In genomic region chr1:243428617-243429342, GRCh38 we compare ENCODE assay signal across 18 cellular contexts.
A peak's percentile ranks its signal among the peaks of the same experiment; 100 is the strongest.
DNase-seq lines count a peak whose midpoint lies in the region; ATAC-seq and TF ChIP-seq lines count a peak whose summit lies in the region.
"Had no signal": no experiment of that assay in that cellular context is flagged by ENCODE, and none has a peak within 500 bp of the region (broad histone marks: within the 10 kb centered on the region; RNA-seq: fewer than 3 reads in every experiment).

No MANE protein-coding gene starts in this region.

- H3K79me2 ChIP-seq in PC-3 (ENCODE audit: low read length) (no peaks in the 10 kb centered on the region), osteoblast (ENCODE audit: insufficient read depth, low read length) (no peaks in the 10 kb centered on the region)

- no peak for TF ChIP-seq CTCF in PC-3 (conservative IDR thresholded peaks at IDR 0.05; ENCODE audit: low read depth, low read length)
- no peak for TF ChIP-seq CTCF in osteoblast (IDR thresholded peaks at IDR 0.05; ENCODE audit: extremely low read depth, low read depth, low read length)

- no peak overlapping the region for H3K27ac Mint-ChIP-seq in activated CD4-positive, alpha-beta T cell treated with anti-CD3 and anti-CD28 coated beads, Interleukin-2, amount 10 ng/mL, durations not matched to agents 24 days and 14 days
- H3K27ac Mint-ChIP-seq: CD4-positive, alpha-beta T cell; GM23338 had no signal

- DNase-seq in activated CD4-positive, alpha-beta T cell treated with anti-CD3 and anti-CD28 coated beads, Interleukin-2, amount 10 ng/mL, durations not matched to agents 24 days and 14 days: peak; percentile 27
- DNase-seq in activated CD4-positive, alpha-beta T cell treated with anti-CD3 and anti-CD28 coated beads, Interleukin-2, amount 50 U/mL, for 48 hours: no peak
- DNase-seq in PC-3: peak; percentile 21
- DNase-seq in osteoblast (ENCODE audit: insufficient read length, low spot score, missing footprints): peak; percentile 46
- DNase-seq in NCI-H345 (lab: John Stamatoyannopoulos, UW): no peak
- DNase-seq: AML-193; CD4-positive, alpha-beta T cell; DMS79 treated with DMSO at 0.1 percent for 48 hours; EL; HCEC 1CT had no signal

- no peaks in the 10 kb centered on the region for H3K9me3 ChIP-seq in PC-3 (ENCODE audit: low read length)
- no peaks in the 10 kb centered on the region for H3K9me3 ChIP-seq in osteoblast (ENCODE audit: low read depth, low read length)
- H3K9me3 ChIP-seq: A549 had no signal

- no peak overlapping the region for H3K27ac ChIP-seq in PC-3 (ENCODE audit: low read length)
- no peak overlapping the region for H3K27ac ChIP-seq in osteoblast (ENCODE audit: low read depth, low read length)
- H3K27ac ChIP-seq: 22Rv1, A549, C4-2B, HL-60 had no signal

- CTCF ChIA-PET in PC-3 (lab: Charles Lee): no interaction called here

- no peaks in the 10 kb centered on the region for H3F3A ChIP-seq in PC-3 (ENCODE audit: low read length, unreplicated experiment)

- no peaks in the 10 kb centered on the region for H3K36me3 ChIP-seq in PC-3 (ENCODE audit: low read depth, low read length)
- H3K36me3 ChIP-seq in osteoblast (ENCODE audit: insufficient read depth, low read length): peaks cover 20% of the 10 kb centered on the region

- H3K9me3 Mint-ChIP-seq in activated CD4-positive, alpha-beta T cell treated with anti-CD3 and anti-CD28 coated beads, Interleukin-2, amount 10 ng/mL, durations not matched to agents 24 days and 14 days: no peaks in the 10 kb centered on the region
- H3K9me3 Mint-ChIP-seq: CD4-positive, alpha-beta T cell; GM23338 had no signal

- no peaks in the 10 kb centered on the region for H3K36me3 Mint-ChIP-seq in activated CD4-positive, alpha-beta T cell treated with anti-CD3 and anti-CD28 coated beads, Interleukin-2, amount 10 ng/mL, durations not matched to agents 24 days and 14 days (ENCODE audit: low read depth)

- H3K4me3 Mint-ChIP-seq in activated CD4-positive, alpha-beta T cell treated with anti-CD3 and anti-CD28 coated beads, Interleukin-2, amount 10 ng/mL, durations not matched to agents 24 days and 14 days: no peak overlapping the region
- H3K4me3 Mint-ChIP-seq: CD4-positive, alpha-beta T cell; GM23338 had no signal

- H3K27me3 ChIP-seq in PC-3 (ENCODE audit: low read length) (no peaks in the 10 kb centered on the region), osteoblast (ENCODE audit: insufficient read depth, low read length) (no peaks in the 10 kb centered on the region)

- no peaks in the 10 kb centered on the region for H3K4me1 ChIP-seq in PC-3 (ENCODE audit: insufficient read depth, low read length)
- H3K4me1 ChIP-seq in osteoblast (ENCODE audit: insufficient read depth, low read length): no peaks in the 10 kb centered on the region
- H3K4me1 ChIP-seq: A549 had no signal

- H3K4me3 ChIP-seq in PC-3 (ENCODE audit: low read length): no peak overlapping the region
- H3K4me3 ChIP-seq in osteoblast (ENCODE audit: insufficient read depth, low read length): no peak overlapping the region
- H3K4me3 ChIP-seq: A549, GM12878, GM23338 had no signal

- POLR2A ChIA-PET in PC-3 (lab: Charles Lee; ENCODE audit: unreplicated experiment): no interaction called here

- H3K27me3 Mint-ChIP-seq in activated CD4-positive, alpha-beta T cell treated with anti-CD3 and anti-CD28 coated beads, Interleukin-2, amount 10 ng/mL, durations not matched to agents 24 days and 14 days: no peaks in the 10 kb centered on the region
- H3K27me3 Mint-ChIP-seq: CD4-positive, alpha-beta T cell had no signal

- H2AFZ ChIP-seq in PC-3 (ENCODE audit: low read length): no peak overlapping the region
- H2AFZ ChIP-seq in osteoblast (ENCODE audit: low read length): no peak overlapping the region
- H2AFZ ChIP-seq: GM23338 had no signal

- ATAC-seq in PC-3 (peak; percentile 77), GM19351 (IDR thresholded peaks at IDR 0.05; ENCODE audit: unreplicated experiment) (no peak), GM21528 (IDR thresholded peaks at IDR 0.05; ENCODE audit: low FRiP score, unreplicated experiment) (no peak)
- ATAC-seq: A549, GM12878, GM23338 had no signal

- H3K4me1 Mint-ChIP-seq in activated CD4-positive, alpha-beta T cell treated with anti-CD3 and anti-CD28 coated beads, Interleukin-2, amount 10 ng/mL, durations not matched to agents 24 days and 14 days: peaks cover 2% of the 10 kb centered on the region

- intact Hi-C loops in activated CD4-positive, alpha-beta T cell treated with anti-CD3 and anti-CD28 coated beads, Interleukin-2, amount 10 ng/mL, durations not matched to agents 24 days and 14 days (cut with micrococcal nuclease): loop anchor here (10.0 kb wide), 1 partner anchor 316 kb away; no protein-coding TSS in a partner anchor
- intact Hi-C loops in PC-3 (cut with micrococcal nuclease): no loop called here

- H3K4me2 ChIP-seq in PC-3 (ENCODE audit: low read length): no peak overlapping the region
- no peak overlapping the region for H3K4me2 ChIP-seq in osteoblast (ENCODE audit: insufficient read depth, low read length)
- H3K4me2 ChIP-seq: A549, GM23338 had no signal

- no peaks in the 10 kb centered on the region for H4K20me1 ChIP-seq in PC-3 (ENCODE audit: low read length)
- H4K20me1 ChIP-seq in osteoblast (ENCODE audit: insufficient read depth, low read length): no peaks in the 10 kb centered on the region

- no peak overlapping the region for H3K9ac ChIP-seq in PC-3 (ENCODE audit: low read length)

- no TSS peak for BruUV-seq in PC-3 (replicated peaks; lab: Mats Ljungman, UMichigan)

- H3K9me2 ChIP-seq in PC-3 (replicated peaks; ENCODE audit: low read length): no peaks in the 10 kb centered on the region

Comparison
In these comparisons a context has a peak if more than half of its experiments do, and no peak if none do; other contexts are left out.
1. DNase-seq: peak in activated CD4-positive, alpha-beta T cell treated with anti-CD3 and anti-CD28 coated beads, Interleukin-2, amount 10 ng/mL, durations not matched to agents 24 days and 14 days (single experiment), PC-3 (single experiment) and osteoblast (single experiment); none in activated CD4-positive, alpha-beta T cell treated with anti-CD3 and anti-CD28 coated beads, Interleukin-2, amount 50 U/mL, for 48 hours (0 of 2) and NCI-H345 (single experiment).